Comparison of ENCODE assay signal across 8 cellular contexts in genomic region chr9:114098660-114099522, GRCh38. TPM values are rescaled to one million over a fixed set of nuclear protein-coding genes. Genes with fewer than 3 reads are reported as not detected.
DNase-seq lines count a peak whose midpoint lies in the region; ATAC-seq, FAIRE-seq and TF ChIP-seq lines count a peak whose summit lies in the region.

TSS of gene KIF12 (minus strand) at chr9:114099292. CDS start at chr9:114099276, 16 bp downstream.

- no peak for DNase-seq in BJ (ENCODE audit: low read depth)
- peak; percentile 13 for DNase-seq in NCI-H1048 (lab: John Stamatoyannopoulos, UW)
- DNase-seq in astrocyte (ENCODE audit: low read depth): no peak
- DNase-seq in islet precursor cell: peak; percentile 78
- peak; percentile 15 to 22 for DNase-seq in stimulated activated CD4-positive, alpha-beta T cell treated with anti-CD3 and anti-CD28 coated beads, Interleukin-15, amount 100 ng/mL, for 48 hours (ENCODE audit: low read depth in 2 of 2)
- no peak for DNase-seq in midbrain (lab: John Stamatoyannopoulos, UW)

- H3K9me3 ChIP-seq in astrocyte (ENCODE audit: insufficient read depth, low read depth, low read length): peaks cover 6% of the 10 kb centered on the region

- H3K4me3 Mint-ChIP-seq in astrocyte (ENCODE audit: unreplicated experiment): peak within 1 kb of the TSS; percentile 66

- H3K36me3 ChIP-seq in BJ (ENCODE audit: control insufficient read depth, insufficient read depth, low read length) (no peaks in the 10 kb centered on the region), astrocyte (ENCODE audit: insufficient read depth, low read length) (no peaks in the 10 kb centered on the region)

- H3K9me3 Mint-ChIP-seq in astrocyte (ENCODE audit: unreplicated experiment): peaks cover 11% of the 10 kb centered on the region

- peaks cover 51% of the 10 kb centered on the region for H3K27me3 Mint-ChIP-seq in astrocyte (ENCODE audit: low read depth, unreplicated experiment)

- peaks cover 3% of the 10 kb centered on the region for H3K36me3 Mint-ChIP-seq in astrocyte (ENCODE audit: low read depth, unreplicated experiment)

- H4K20me1 ChIP-seq in astrocyte (ENCODE audit: insufficient read depth, low read length): no peaks in the 10 kb centered on the region

- FAIRE-seq in astrocyte (lab: Jason Lieb, UNC): no peak

- H3K4me1 ChIP-seq in astrocyte (ENCODE audit: insufficient read depth, low read length): peaks cover 5% of the 10 kb centered on the region

- H3K27me3 ChIP-seq in BJ (ENCODE audit: control insufficient read depth, insufficient read depth, low read length) (peaks cover 18% of the 10 kb centered on the region), astrocyte (ENCODE audit: insufficient read depth, low read length) (peaks cover 2% of the 10 kb centered on the region)

- H3K9ac ChIP-seq in astrocyte (ENCODE audit: low read length): no peak within 1 kb of the TSS

- ATAC-seq in HG02981 (IDR thresholded peaks at IDR 0.05; ENCODE audit: unreplicated experiment): no peak
- ATAC-seq in HG03432 (IDR thresholded peaks at IDR 0.05; ENCODE audit: unreplicated experiment): no peak

- CTCF ChIA-PET in BJ (lab: Yijun Ruan, JAX): interaction anchor here (1.1 to 8.0 kb wide), 5 partner anchors 9 to 209 kb away, joined by 3 to 66 read pairs (median 4); no protein-coding TSS in a partner anchor

- H3K4me2 ChIP-seq in astrocyte (ENCODE audit: low read length): peak within 1 kb of the TSS; percentile 79

- TF ChIP-seq CTCF in BJ (IDR thresholded peaks at IDR 0.05; ENCODE audit: insufficient read depth, low read depth, low read length) (0 out of 2 replicates have a peak, but pooled peaks have one; percentile 16), astrocyte (IDR thresholded peaks at IDR 0.05; ENCODE audit: insufficient read depth, low read depth, low read length) (no peak)

- POLR2A ChIA-PET in BJ (lab: Charles Lee): no interaction called here

- peaks cover 2% of the 10 kb centered on the region for H3K4me1 Mint-ChIP-seq in astrocyte (ENCODE audit: low read depth, unreplicated experiment)

- peak within 1 kb of the TSS; percentile 41 for H2AFZ ChIP-seq in astrocyte (ENCODE audit: low read depth, low read length)

- H3K27ac ChIP-seq in astrocyte (ENCODE audit: low read depth, low read length): no peak within 1 kb of the TSS

- H3K4me3 ChIP-seq in BJ (ENCODE audit: low read depth, low read length): peak within 1 kb of the TSS; percentile 46
- no peak within 1 kb of the TSS for H3K4me3 ChIP-seq in astrocyte (ENCODE audit: insufficient read depth, low read depth, low read length)

- H3K79me2 ChIP-seq in astrocyte (ENCODE audit: insufficient read depth, low read length): no peaks in the 10 kb centered on the region

- no peak within 1 kb of the TSS for H3K27ac Mint-ChIP-seq in astrocyte (ENCODE audit: unreplicated experiment)

RNA-seq across cellular contexts. Expression of gene KIF12, which starts in this region (rescaled TPM):
- polyA plus RNA-seq in BJ (2011; rRNA removed): 0.07 TPM in 2 replicates
- not detected in 2 replicates for polyA minus RNA-seq in BJ (2011; rRNA and poly(A)+ RNA removed)
- total RNA-seq in astrocyte: 0.34 and 0.50 TPM in 2 replicates

Comparison
In these comparisons a context has a peak if more than half of its experiments do, and no peak if none do; other contexts are left out.
1. DNase-seq: peak in NCI-H1048 (single experiment), islet precursor cell (single experiment) and stimulated activated CD4-positive, alpha-beta T cell treated with anti-CD3 and anti-CD28 coated beads, Interleukin-15, amount 100 ng/mL, for 48 hours (2 of 2); none in BJ (single experiment), astrocyte (single experiment) and midbrain (single experiment).